In genomic region chr3:132659000-132659369, GRCh38 we compare ENCODE assay signal across 8 cellular contexts. TPM values are rescaled to one million over a fixed set of nuclear protein-coding genes. Genes with fewer than 3 reads are reported as not detected.
DNase-seq lines count a peak whose midpoint lies in the region; ATAC-seq, FAIRE-seq and TF ChIP-seq lines count a peak whose summit lies in the region.

No MANE protein-coding gene starts in this region.

- in situ Hi-C loops in HepG2 (cut with HindIII; ENCODE audit: extremely low pct_ligation_motif_present, low pct_unique_long_range_greater_than_20kb): no loop called here

- H3K4me1 ChIP-seq in astrocyte (ENCODE audit: insufficient read depth, low read length) (peaks cover 12% of the 10 kb centered on the region), HepG2 (ENCODE audit: insufficient read depth, low read length) (peaks cover 46% of the 10 kb centered on the region), thoracic aorta (ENCODE audit: control insufficient read depth in 1 of 2, low read depth in 2 of 2) (peaks cover 25 to 44% of the 10 kb centered on the region in 2 donors)

- peaks cover 16% of the 10 kb centered on the region for H3K4me1 Mint-ChIP-seq in astrocyte (ENCODE audit: low read depth, unreplicated experiment)

- no peak for TF ChIP-seq CTCF in HL-60 (IDR thresholded peaks at IDR 0.05; ENCODE audit: insufficient read depth, low read length)
- TF ChIP-seq CTCF in astrocyte (IDR thresholded peaks at IDR 0.05; ENCODE audit: insufficient read depth, low read depth, low read length): no peak
- TF ChIP-seq CTCF in HepG2 (CRISPR knock-in tag; IDR thresholded peaks at IDR 0.05): no peak
- no peak for TF ChIP-seq CTCF in thoracic aorta (IDR thresholded peaks at IDR 0.05)

- H4K20me1 ChIP-seq in astrocyte (ENCODE audit: insufficient read depth, low read length) (peaks cover 19% of the 10 kb centered on the region), HepG2 (ENCODE audit: insufficient read depth, low read length) (0 out of 2 replicates have a peak, but pooled peaks cover 8% of the 10 kb centered on the region)

- H3K4me2 ChIP-seq in astrocyte (ENCODE audit: low read length) (peak overlapping the region; percentile 97), HepG2 (ENCODE audit: low read depth, low read length) (peak overlapping the region; percentile 79)

- no peaks in the 10 kb centered on the region for H3K9me3 Mint-ChIP-seq in astrocyte (ENCODE audit: unreplicated experiment)

- no TSS peak for BruUV-seq in HepG2 (replicated peaks; lab: Mats Ljungman, UMichigan)

- H3K36me3 ChIP-seq in astrocyte (ENCODE audit: insufficient read depth, low read length): no peaks in the 10 kb centered on the region
- H3K36me3 ChIP-seq in HepG2 (replicated peaks in 1 of 2; ENCODE audit: control insufficient read depth in 1 of 2, insufficient read depth in 2 of 2, low read length in 2 of 2): no peaks in the 10 kb centered on the region; a peak in 1 of 5 replicates
- no peaks in the 10 kb centered on the region for H3K36me3 ChIP-seq in thoracic aorta

- peak overlapping the region; percentile 95 for H3K4me3 Mint-ChIP-seq in astrocyte (ENCODE audit: unreplicated experiment)

- CTCF ChIA-PET in HepG2 (lab: Yijun Ruan, JAX; ENCODE audit: low intra/inter-chr PET ratio, low total read pairs): no interaction called here

- FAIRE-seq in astrocyte (lab: Jason Lieb, UNC) (no peak), HepG2 (lab: Jason Lieb, UNC) (peak; percentile 15), frontal cortex (lab: Jason Lieb, UNC) (no peak)

- H2AFZ ChIP-seq in astrocyte (ENCODE audit: low read depth, low read length) (peak overlapping the region; percentile 97), HepG2 (ENCODE audit: low read length) (peak overlapping the region; percentile 18)

- H3K9ac ChIP-seq in astrocyte (ENCODE audit: low read length): peak overlapping the region; percentile 95
- H3K9ac ChIP-seq in HepG2 (ENCODE audit: insufficient read depth, low read depth, low read length): peak overlapping the region; percentile 96

- H3K36me3 Mint-ChIP-seq in astrocyte (ENCODE audit: low read depth, unreplicated experiment): peaks cover 2% of the 10 kb centered on the region

- WGBS in HepG2 (ENCODE audit: low lambda C conversion rate): under 1% methylated on average over 7 of the region's 7 CpGs

- H3K27ac ChIP-seq in HL-60 (replicated peaks) (peak overlapping the region; percentile 98; the same call in 1 of the 2 replicates), astrocyte (ENCODE audit: low read depth, low read length) (peak overlapping the region; percentile 91), HepG2 (ENCODE audit: extremely low read length, insufficient read depth, low read length) (peak overlapping the region; percentile 88), thoracic aorta (peak overlapping the region; percentile 95 to 96)

- H3K27ac Mint-ChIP-seq in astrocyte (ENCODE audit: unreplicated experiment): peak overlapping the region; percentile 89

- POLR2A ChIA-PET in HepG2 (lab: Yijun Ruan, JAX): interaction anchor here (1.3 to 2.3 kb wide), 5 partner anchors 11 to 241 kb away, joined by 3 to 8 read pairs (median 5); partner anchors contain the start of gene DNAJC13

- TF ChIP-seq POLR2A in HepG2 (IDR thresholded peaks at IDR 0.05; ENCODE audit: insufficient read depth in 1 of 2, low read depth in 2 of 2, low read length in 2 of 2): no peak

- H3K27me3 ChIP-seq in HL-60 (ENCODE audit: insufficient read depth, poor library complexity, severe bottlenecking) (no peaks in the 10 kb centered on the region), astrocyte (ENCODE audit: insufficient read depth, low read length) (no peaks in the 10 kb centered on the region), HepG2 (ENCODE audit: control insufficient read depth in 1 of 2, insufficient read depth in 2 of 2, low read length in 2 of 2) (no peaks in the 10 kb centered on the region), thoracic aorta (replicated peaks; ENCODE audit: insufficient read depth) (no peaks in the 10 kb centered on the region)

- no peaks in the 10 kb centered on the region for H3K27me3 Mint-ChIP-seq in astrocyte (ENCODE audit: low read depth, unreplicated experiment)

- TF ChIP-seq EP300 in HepG2 (IDR thresholded peaks at IDR 0.05; ENCODE audit: low read depth in 2 of 2, low read length in 2 of 2) (no peak), HepG2 (CRISPR knock-in tag; IDR thresholded peaks at IDR 0.05; ENCODE audit: borderline replicate concordance) (no peak)

- DNase-seq in D341Med (ENCODE audit: low spot score) (peak; percentile 40), HL-60 (ENCODE audit: low read depth in 1 of 2, low spot score in 1 of 2) (no peak), astrocyte (ENCODE audit: low read depth) (no peak), HepG2 (ENCODE audit: low spot score) (no peak), thoracic aorta (ENCODE audit: low spot score) (no peak), NCI-H1105 treated with DMSO at 0.1 percent for 48 hours (lab: John Stamatoyannopoulos, UW) (no peak), frontal cortex (ENCODE audit: low spot score in 2 of 2) (no peak), NCI-H1092 (lab: John Stamatoyannopoulos, UW) (no peak)

- H3K4me3 ChIP-seq in HL-60 (replicated peaks; ENCODE audit: insufficient read depth, low read length) (peak overlapping the region; percentile 95), astrocyte (ENCODE audit: insufficient read depth, low read depth, low read length) (peak overlapping the region; percentile 96), HepG2 (replicated peaks in 1 of 3; ENCODE audit: insufficient read depth in 1 of 3, low read depth in 2 of 3, low read length in 3 of 3) (peak overlapping the region; percentile 89 to 100 (median 96)), thoracic aorta (peak overlapping the region; percentile 88)

- H3K79me2 ChIP-seq in astrocyte (ENCODE audit: insufficient read depth, low read length): peaks cover 62% of the 10 kb centered on the region
- peaks cover 42% of the 10 kb centered on the region for H3K79me2 ChIP-seq in HepG2 (ENCODE audit: insufficient read depth, low read length)

- intact Hi-C loops in HepG2 (cut with micrococcal nuclease; ENCODE audit: unreplicated experiment): loop anchor here (2.0 kb wide), 1 partner anchor 64 kb away; the partner anchor contains the start of gene NPHP3

- no peak for TF ChIP-seq RAD21 in HepG2 (CRISPR knock-in tag; IDR thresholded peaks at IDR 0.05)

- ATAC-seq in HepG2: peak; percentile 2; the same call in 2 of the 3 replicates
- peak; percentile 3 for ATAC-seq in thoracic aorta (ENCODE audit: insufficient number of reproducible peaks, low FRiP score, low read depth)

- no peaks in the 10 kb centered on the region for H3K9me3 ChIP-seq in astrocyte (ENCODE audit: insufficient read depth, low read depth, low read length)
- no peaks in the 10 kb centered on the region for H3K9me3 ChIP-seq in HepG2 (ENCODE audit: low read length)
- no peaks in the 10 kb centered on the region for H3K9me3 ChIP-seq in thoracic aorta

RNA-seq across cellular contexts. Expression of gene ACAD11, which starts 0.6 kb away (rescaled TPM):
- 13.0 and 14.4 TPM in 2 replicates for total RNA-seq in astrocyte
- 30.0 and 30.6 TPM in 2 replicates for total RNA-seq in HepG2 (2016; rRNA removed; fragmentation: Illumina TruSeq; extraction: Trizol)
- total RNA-seq in HepG2 (2016; cell fraction: cytosol; rRNA removed; fragmentation: Illumina TruSeq; extraction: Trizol; ENCODE audit: low read depth): 2.7 and 8.9 TPM in 2 replicates
- 27.3 and 30.2 TPM in 2 replicates for total RNA-seq in HepG2 (2016; cell fraction: insoluble cytoplasmic fraction; rRNA removed; fragmentation: Illumina TruSeq; extraction: Trizol)
- 3.5 and 4.1 TPM in 2 replicates for total RNA-seq in HepG2 (2016; cell fraction: membrane; rRNA removed; fragmentation: Illumina TruSeq; extraction: Trizol)
- 46.2 and 55.3 TPM in 2 replicates for total RNA-seq in HepG2 (2016; cell fraction: nucleus; rRNA removed; fragmentation: Illumina TruSeq; extraction: Trizol)
- 52.7 and 56.9 TPM in 2 replicates for polyA plus RNA-seq in HepG2 (2011; rRNA removed)
- polyA plus RNA-seq in HepG2 (2011; cell fraction: cytosol; rRNA removed): 7.3 and 7.6 TPM in 2 replicates
- polyA plus RNA-seq in HepG2 (2011; cell fraction: nucleus; rRNA removed): 160 and 162 TPM in 2 replicates
- polyA plus RNA-seq in HepG2 (2012): 22.4 and 40.7 TPM in 2 replicates
- 0.53 and 0.63 TPM in 2 replicates for polyA plus RNA-seq in HepG2 (2016; cell fraction: cytosol; fragmentation: Illumina TruSeq; extraction: Trizol; ENCODE audit: low read depth)
- polyA plus RNA-seq in HepG2 (2016; cell fraction: insoluble cytoplasmic fraction; fragmentation: Illumina TruSeq; extraction: Trizol; ENCODE audit: low read depth): 15.3 and 17.0 TPM in 2 replicates
- 1.6 and 1.9 TPM in 2 replicates for polyA plus RNA-seq in HepG2 (2016; cell fraction: membrane; fragmentation: Illumina TruSeq; extraction: Trizol; ENCODE audit: low read depth)
- 99.4 TPM in 2 replicates for polyA plus RNA-seq in HepG2 (2016; cell fraction: nucleus; fragmentation: Illumina TruSeq; extraction: Trizol; ENCODE audit: insufficient read depth, low read depth)
- 9.9 and 28.6 TPM in 2 replicates for polyA minus RNA-seq in HepG2 (2011; rRNA and poly(A)+ RNA removed; ENCODE audit: low replicate concordance)
- polyA minus RNA-seq in HepG2 (2011; cell fraction: cytosol; rRNA and poly(A)+ RNA removed): 6.8 and 9.4 TPM in 2 replicates
- 122 and 126 TPM in 2 replicates for polyA minus RNA-seq in HepG2 (2011; cell fraction: nucleus; rRNA and poly(A)+ RNA removed)
- 100 to 1,000 TPM in 1 of 2 donors, 10 to 100 TPM in 1; 52.8 to 100 TPM for total RNA-seq in thoracic aorta
- total RNA-seq in frontal cortex: 37.9 TPM

RNA-seq across cellular contexts. Expression of gene UBA5, which starts 1.1 kb away (rescaled TPM):
- total RNA-seq in astrocyte: 34.5 and 36.2 TPM in 2 replicates
- 46.8 and 52.2 TPM in 2 replicates for total RNA-seq in HepG2 (2016; rRNA removed; fragmentation: Illumina TruSeq; extraction: Trizol)
- total RNA-seq in HepG2 (2016; cell fraction: cytosol; rRNA removed; fragmentation: Illumina TruSeq; extraction: Trizol; ENCODE audit: low read depth): 3.6 and 4.1 TPM in 2 replicates
- total RNA-seq in HepG2 (2016; cell fraction: insoluble cytoplasmic fraction; rRNA removed; fragmentation: Illumina TruSeq; extraction: Trizol): 49.8 and 51.5 TPM in 2 replicates
- 13.8 and 14.4 TPM in 2 replicates for total RNA-seq in HepG2 (2016; cell fraction: membrane; rRNA removed; fragmentation: Illumina TruSeq; extraction: Trizol)
- 62.0 and 62.2 TPM in 2 replicates for total RNA-seq in HepG2 (2016; cell fraction: nucleus; rRNA removed; fragmentation: Illumina TruSeq; extraction: Trizol)
- polyA plus RNA-seq in HepG2 (2011; rRNA removed): 21.3 and 30.2 TPM in 2 replicates
- 11.3 and 16.2 TPM in 2 replicates for polyA plus RNA-seq in HepG2 (2011; cell fraction: cytosol; rRNA removed)
- 42.3 and 49.7 TPM in 2 replicates for polyA plus RNA-seq in HepG2 (2011; cell fraction: nucleus; rRNA removed)
- polyA plus RNA-seq in HepG2 (2012): 17.7 and 33.8 TPM in 2 replicates
- 3.6 and 3.7 TPM in 2 replicates for polyA plus RNA-seq in HepG2 (2016; cell fraction: cytosol; fragmentation: Illumina TruSeq; extraction: Trizol; ENCODE audit: low read depth)
- polyA plus RNA-seq in HepG2 (2016; cell fraction: insoluble cytoplasmic fraction; fragmentation: Illumina TruSeq; extraction: Trizol; ENCODE audit: low read depth): 63.2 and 68.1 TPM in 2 replicates
- polyA plus RNA-seq in HepG2 (2016; cell fraction: membrane; fragmentation: Illumina TruSeq; extraction: Trizol; ENCODE audit: low read depth): 7.8 and 8.1 TPM in 2 replicates
- 81.5 and 95.4 TPM in 2 replicates for polyA plus RNA-seq in HepG2 (2016; cell fraction: nucleus; fragmentation: Illumina TruSeq; extraction: Trizol; ENCODE audit: insufficient read depth, low read depth)
- polyA minus RNA-seq in HepG2 (2011; rRNA and poly(A)+ RNA removed; ENCODE audit: low replicate concordance): 15.0 and 16.8 TPM in 2 replicates
- polyA minus RNA-seq in HepG2 (2011; cell fraction: cytosol; rRNA and poly(A)+ RNA removed): 20.6 and 22.0 TPM in 2 replicates
- polyA minus RNA-seq in HepG2 (2011; cell fraction: nucleus; rRNA and poly(A)+ RNA removed): 88.2 and 89.1 TPM in 2 replicates
- total RNA-seq in thoracic aorta: 10 to 100 TPM; 26.4 to 52.4 TPM
- total RNA-seq in frontal cortex: 77.9 TPM
